15 cellular contexts compared by ENCODE assay signal in the genomic region with DNA sequence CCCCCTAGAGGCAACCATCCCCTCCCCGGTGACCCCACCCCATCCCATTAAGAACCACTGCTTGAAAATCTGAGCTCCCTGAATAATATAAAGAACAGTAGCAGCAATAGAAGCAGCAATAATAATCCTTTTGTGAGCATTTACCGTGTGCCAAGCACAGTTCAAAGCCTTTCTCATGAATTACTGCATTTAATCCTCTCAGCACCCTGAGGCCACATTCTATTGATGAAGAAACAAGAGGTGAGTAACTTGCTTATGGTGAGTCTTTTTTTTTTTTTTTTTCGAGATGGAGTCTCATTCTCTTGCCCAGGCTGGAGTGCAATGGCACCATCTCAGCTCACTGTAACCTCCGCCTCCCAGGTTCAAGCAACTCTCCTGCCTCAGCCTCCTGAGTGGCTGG.
DNase-seq lines count a peak whose midpoint lies in the region; ATAC-seq, FAIRE-seq and TF ChIP-seq lines count a peak whose summit lies in the region.
"Had no signal": no experiment of that assay in that cellular context is flagged by ENCODE, and none has a peak within 500 bp of the region (broad histone marks: within the 10 kb centered on the region; RNA-seq: fewer than 3 reads in every experiment).

No MANE protein-coding gene starts in this region.

- H3K27me3 ChIP-seq in HAP-1 (ENCODE audit: low read depth) (no peaks in the 10 kb centered on the region), mammary epithelial cell (ENCODE audit: insufficient read depth, low read length) (no peaks in the 10 kb centered on the region), H7 (ENCODE audit: control insufficient read depth, insufficient read depth, low read length) (no peaks in the 10 kb centered on the region)
- H3K27me3 ChIP-seq: BE2C had no signal

- WGBS in mammary epithelial cell (ENCODE audit: low coverage, missing lambda C conversion rate): 9% methylated on average over 1 of the region's 4 CpGs

- H3K9me3 ChIP-seq in HAP-1 (no peaks in the 10 kb centered on the region), mammary epithelial cell (replicated peaks; ENCODE audit: insufficient read depth, low read length) (peaks cover 3% of the 10 kb centered on the region)
- H3K9me3 ChIP-seq: A549, BE2C, Caco-2 had no signal

- TF ChIP-seq CTCF in mammary epithelial cell (conservative IDR thresholded peaks at IDR 0.05 in 1 of 2, IDR thresholded peaks at IDR 0.05 in 1 of 2; ENCODE audit: extremely low read depth in 1 of 2, insufficient read depth in 1 of 2, low read depth in 1 of 2, low read length in 2 of 2): no peak

- H4K20me1 ChIP-seq in mammary epithelial cell (ENCODE audit: insufficient read depth, low read length): no peaks in the 10 kb centered on the region

- DNase-seq in HAP-1 (ENCODE audit: low spot score in 2 of 2) (peak; percentile 12 to 47), mammary epithelial cell (peak; percentile 23), H7 (no peak), H54 (ENCODE audit: insufficient read length, low spot score) (no peak)
- DNase-seq: BE2C; Caco-2; CD8-positive, alpha-beta T cell; DMS53; GF-D8; IMR-90 had no signal

- H3K27ac ChIP-seq in mammary epithelial cell (ENCODE audit: insufficient read depth, low read depth, low read length): no peak overlapping the region
- H3K27ac ChIP-seq: A549 had no signal

- no peak overlapping the region for H3K9ac ChIP-seq in mammary epithelial cell (ENCODE audit: insufficient read depth, low read length)

- H3K4me1 ChIP-seq in HAP-1: no peaks in the 10 kb centered on the region
- no peaks in the 10 kb centered on the region for H3K4me1 ChIP-seq in mammary epithelial cell (ENCODE audit: insufficient read depth, low read length)
- H3K4me1 ChIP-seq: A549, BE2C, Caco-2 had no signal

- no peak for FAIRE-seq in H54 (lab: Jason Lieb, UNC)
- FAIRE-seq: A549, GM19239, H1 had no signal

- H3K4me3 ChIP-seq in HAP-1: no peak overlapping the region
- H3K4me3 ChIP-seq in mammary epithelial cell (replicated peaks in 1 of 3; ENCODE audit: insufficient read depth in 1 of 3, low read depth in 2 of 3, low read length in 3 of 3): no peak overlapping the region
- H3K4me3 ChIP-seq in H7 (ENCODE audit: insufficient read depth, low read depth, low read length): no peak overlapping the region
- H3K4me3 ChIP-seq: A549 had no signal

- peak; percentile 79 for ATAC-seq in esophagus mucosa
- ATAC-seq in HG02571 (IDR thresholded peaks at IDR 0.05; ENCODE audit: unreplicated experiment): no peak
- ATAC-seq: A549; CD8-positive, alpha-beta T cell had no signal

- intact Hi-C loops in mammary epithelial cell (cut with micrococcal nuclease): no loop called here

- no TSS peak for BruUV-seq in mammary epithelial cell (replicated peaks; lab: Mats Ljungman, UMichigan)

- H2AFZ ChIP-seq in mammary epithelial cell (ENCODE audit: low read depth, low read length): no peak overlapping the region

- in situ Hi-C loops in HAP-1 (cut with MboI; ENCODE audit: low sequenced_read_pairs): no loop called here
- in situ Hi-C loops in mammary epithelial cell (cut with MboI; ENCODE audit: low sequenced_read_pairs in 2 of 2): no loop called here

- no peak overlapping the region for H3K4me2 ChIP-seq in mammary epithelial cell (ENCODE audit: insufficient read depth, low read depth, low read length)
- H3K4me2 ChIP-seq: A549 had no signal

- no peaks in the 10 kb centered on the region for H3K36me3 ChIP-seq in HAP-1 (replicated peaks)
- H3K36me3 ChIP-seq in mammary epithelial cell (ENCODE audit: insufficient read depth, low read length): no peaks in the 10 kb centered on the region
- H3K36me3 ChIP-seq in H7 (replicated peaks; ENCODE audit: control insufficient read depth, insufficient read depth, low read length): no peaks in the 10 kb centered on the region
- H3K36me3 ChIP-seq: BE2C had no signal

- TF ChIP-seq POLR2A in H54 (IDR thresholded peaks at IDR 0.05; ENCODE audit: low read depth, low read length): no peak

- dilution Hi-C loops in mammary epithelial cell (cut with HindIII; ENCODE audit: low sequenced_read_pairs): no loop called here

- CTCF ChIA-PET in mammary epithelial cell (lab: Charles Lee; ENCODE audit: low non-redundant PET): no interaction called here

- H3K79me2 ChIP-seq in mammary epithelial cell (ENCODE audit: insufficient read depth, low read length): no peaks in the 10 kb centered on the region

Comparison
In these comparisons a context has a peak if more than half of its experiments do, and no peak if none do; other contexts are left out.
1. DNase-seq: peak in HAP-1 (2 of 2) and mammary epithelial cell (single experiment); none in H7 (single experiment) and H54 (single experiment).